ENCODE assay signal across 9 cellular contexts in genomic region chr2:165874445-165875039, GRCh38.
DNase-seq lines count a peak whose midpoint lies in the region; ATAC-seq and TF ChIP-seq lines count a peak whose summit lies in the region.
"Had no signal": no experiment of that assay in that cellular context is flagged by ENCODE, and none has a peak within 500 bp of the region (broad histone marks: within the 10 kb centered on the region; RNA-seq: fewer than 3 reads in every experiment).

No MANE protein-coding gene starts in this region.

- H3K36me3 Mint-ChIP-seq in CD4-positive, CD25-positive, alpha-beta regulatory T cell: peaks cover 21% of the 10 kb centered on the region

- DNase-seq in CD4-positive, CD25-positive, alpha-beta regulatory T cell: peak in 2 of 3 donors; percentile 69 to 88
- DNase-seq in NCI-H146 treated with DMSO at 0.1 percent for 48 hours (lab: John Stamatoyannopoulos, UW; ENCODE audit: unreplicated experiment) (peak; percentile 51), SW480 (ENCODE audit: low spot score) (peak; percentile 64), esophagus squamous epithelium (lab: John Stamatoyannopoulos, UW) (no peak), 8988T (no peak)

- no peaks in the 10 kb centered on the region for H3K9me3 ChIP-seq in CD4-positive, CD25-positive, alpha-beta regulatory T cell (ENCODE audit: control insufficient read depth in 2 of 2, low read length in 2 of 2)
- H3K9me3 ChIP-seq in esophagus squamous epithelium (no peaks in the 10 kb centered on the region), neural cell (ENCODE audit: low read length) (no peaks in the 10 kb centered on the region)

- peak overlapping the region; percentile 55 for H3K27ac ChIP-seq in CD4-positive, CD25-positive, alpha-beta regulatory T cell (ENCODE audit: insufficient read depth, low read length, poor library complexity, severe bottlenecking)
- H3K27ac ChIP-seq in esophagus squamous epithelium (no peak overlapping the region), neural cell (ENCODE audit: low read length) (no peak overlapping the region)

- intact Hi-C loops in esophagus squamous epithelium (cut with DNase I): loop anchor here (10.0 kb wide), 1 partner anchor 470 kb away; no protein-coding TSS in a partner anchor

- H3K27me3 ChIP-seq in CD4-positive, CD25-positive, alpha-beta regulatory T cell (ENCODE audit: control insufficient read depth, insufficient read depth, low read length): no peaks in the 10 kb centered on the region
- no peaks in the 10 kb centered on the region for H3K27me3 ChIP-seq in esophagus squamous epithelium
- H3K27me3 ChIP-seq in neural cell (ENCODE audit: insufficient read depth, low read depth, low read length): no peaks in the 10 kb centered on the region

- peak overlapping the region in 3 of 4 donors; percentile 4 to 46 (median 22) for H3K4me3 Mint-ChIP-seq in CD4-positive, CD25-positive, alpha-beta regulatory T cell
- H3K4me3 Mint-ChIP-seq: T-helper 1 cell treated with Interleukin-12 subunit alpha and Interleukin-12 subunit beta and Interleukin-4 antibody, amounts not matched to agents 30 μg/mL and 1 μg/mL, for 36 hours had no signal

- H3K4me1 Mint-ChIP-seq in CD4-positive, CD25-positive, alpha-beta regulatory T cell: peaks cover 6 to 27% (median 15%) of the 10 kb centered on the region in 4 donors

- TF ChIP-seq CTCF in esophagus squamous epithelium (IDR thresholded peaks at IDR 0.05): peak; percentile 44 to 84 (median 68)
- peak; percentile 85 for TF ChIP-seq CTCF in neural cell (IDR thresholded peaks at IDR 0.05; ENCODE audit: poor library complexity, severe bottlenecking)

- peak overlapping the region; percentile 67 to 83 (median 72) for H3K27ac Mint-ChIP-seq in CD4-positive, CD25-positive, alpha-beta regulatory T cell
- H3K27ac Mint-ChIP-seq: T-helper 1 cell treated with Interleukin-12 subunit alpha and Interleukin-12 subunit beta and Interleukin-4 antibody, amounts not matched to agents 30 μg/mL and 1 μg/mL, for 36 hours had no signal

- H3F3A ChIP-seq in neural cell (ENCODE audit: insufficient read depth, low read length, poor library complexity, severe bottlenecking): peaks cover under 1% of the 10 kb centered on the region

- H3K9me2 ChIP-seq in neural cell (ENCODE audit: insufficient read depth, low read length): no peaks in the 10 kb centered on the region

- H3K27me3 Mint-ChIP-seq in CD4-positive, CD25-positive, alpha-beta regulatory T cell: no peaks in the 10 kb centered on the region

- no peak for TF ChIP-seq EP300 in neural cell (conservative IDR thresholded peaks at IDR 0.05; ENCODE audit: poor library complexity, severe bottlenecking)

- H3K36me3 ChIP-seq in CD4-positive, CD25-positive, alpha-beta regulatory T cell (ENCODE audit: control insufficient read depth, insufficient read depth, low read length): peaks cover 2% of the 10 kb centered on the region
- H3K36me3 ChIP-seq in esophagus squamous epithelium (peaks cover 0 to 34% (median 0%) of the 10 kb centered on the region in 3 donors), neural cell (ENCODE audit: insufficient read depth, low read length) (peaks cover 4% of the 10 kb centered on the region)

- peaks cover 10% of the 10 kb centered on the region for H3K4me1 ChIP-seq in CD4-positive, CD25-positive, alpha-beta regulatory T cell (ENCODE audit: control insufficient read depth, insufficient read depth, low read length, poor library complexity, severe bottlenecking)
- peaks cover 0 to 6% (median 0%) of the 10 kb centered on the region in 3 donors for H3K4me1 ChIP-seq in esophagus squamous epithelium

- H3K4me3 ChIP-seq in CD4-positive, CD25-positive, alpha-beta regulatory T cell (ENCODE audit: low read depth, low read length): peak overlapping the region; percentile 53
- H3K4me3 ChIP-seq in esophagus squamous epithelium (no peak overlapping the region), neural cell (ENCODE audit: low read length) (no peak overlapping the region)

- 41 to 44% methylated on average over 3 of the region's 3 CpGs for WGBS in esophagus squamous epithelium, 2 donors

- ATAC-seq in CD4-positive, CD25-positive, alpha-beta regulatory T cell (ENCODE audit: low read depth in 2 of 2): peak; percentile 93 to 96
- ATAC-seq in GM18868 (IDR thresholded peaks at IDR 0.05; ENCODE audit: unreplicated experiment): peak; percentile 91
- ATAC-seq in HG02981 (IDR thresholded peaks at IDR 0.05; ENCODE audit: unreplicated experiment): peak; percentile 94

- H3K9ac ChIP-seq in neural cell (ENCODE audit: low read length): no peak overlapping the region

- no peaks in the 10 kb centered on the region for H3K79me2 ChIP-seq in neural cell (replicated peaks; ENCODE audit: insufficient read depth, low read length)

- TF ChIP-seq POLR2A in esophagus squamous epithelium (IDR thresholded peaks at IDR 0.05): no peak

- no peak overlapping the region for H2AFZ ChIP-seq in neural cell (ENCODE audit: low read depth, low read length)

- no peaks in the 10 kb centered on the region for H3K9me3 Mint-ChIP-seq in CD4-positive, CD25-positive, alpha-beta regulatory T cell
- H3K9me3 Mint-ChIP-seq: T-helper 1 cell treated with Interleukin-12 subunit alpha and Interleukin-12 subunit beta and Interleukin-4 antibody, amounts not matched to agents 30 μg/mL and 1 μg/mL, for 36 hours had no signal

- peak; percentile 94 for TF ChIP-seq RAD21 in neural cell (conservative IDR thresholded peaks at IDR 0.05)

- H3K4me2 ChIP-seq in neural cell (ENCODE audit: low read length): no peak overlapping the region

- H4K20me1 ChIP-seq in neural cell (ENCODE audit: insufficient read depth): no peaks in the 10 kb centered on the region

TF ChIP-seq in neural cell, 6 proteins besides CTCF, POLR2A, EP300 and RAD21:
- TF ChIP-seq TAF1 (IDR thresholded peaks at IDR 0.05; ENCODE audit: low read depth) (no peak), SMC3 (conservative IDR thresholded peaks at IDR 0.05; ENCODE audit: poor library complexity) (peak; percentile 95), MXI1 (conservative IDR thresholded peaks at IDR 0.05; ENCODE audit: poor library complexity, severe bottlenecking) (no peak), EZH2 (IDR thresholded peaks at IDR 0.05; ENCODE audit: borderline replicate concordance, insufficient read depth, low read length, poor library complexity, severe bottlenecking) (no peak)
TF ChIP-seq in neural cell: peak in this region for 1.

Comparison
In these comparisons a context has a peak if more than half of its experiments do, and no peak if none do; other contexts are left out.
1. DNase-seq: peak in CD4-positive, CD25-positive, alpha-beta regulatory T cell (2 of 3), NCI-H146 treated with DMSO at 0.1 percent for 48 hours (single experiment) and SW480 (single experiment); none in esophagus squamous epithelium (single experiment) and 8988T (single experiment).
2. Peak in every context shown above with its lines, with median percentiles within 50 percentile points of each other: ATAC-seq.